Comparison of ENCODE assay signal across 8 cellular contexts in genomic region chr12:25958254-25959068, GRCh38. TPM values are rescaled to one million over a fixed set of nuclear protein-coding genes. Genes with fewer than 3 reads are reported as not detected.
A peak's percentile ranks its signal among the peaks of the same experiment; 100 is the strongest.
DNase-seq lines count a peak whose midpoint lies in the region; ATAC-seq and TF ChIP-seq lines count a peak whose summit lies in the region.

RASSF8 (plus strand) TSS chr12:25958682; CDS start chr12:26055344, 96,662 bp downstream.

- ATAC-seq in GM18502 (IDR thresholded peaks at IDR 0.05; ENCODE audit: poor library complexity, unreplicated experiment) (peak; percentile 86), HG02884 (IDR thresholded peaks at IDR 0.05; ENCODE audit: unreplicated experiment) (peak; percentile 77), foreskin keratinocyte (peak; percentile 83)
- peak; percentile 43 to 49 for ATAC-seq in naive thymus-derived CD8-positive, alpha-beta T cell

- peaks cover 66% of the 10 kb centered on the region for H3K27me3 Mint-ChIP-seq in activated T-helper 1 cell treated with anti-CD3 and anti-CD28 coated beads, Interleukin-12 subunit alpha, Interleukin-12 subunit beta, Interleukin-2, Interleukin-4 antibody, amounts not matched to agents 30 ng/mL and 10 ng/mL and 1 ng/mL, durations not matched to agents 14 hours and 24 hours and 36 hours (ENCODE audit: insufficient read depth)
- H3K27me3 Mint-ChIP-seq in naive thymus-derived CD8-positive, alpha-beta T cell = peaks cover 32 to 73% (median 48%) of the 10 kb centered on the region in 5 donors

- H3K27me3 ChIP-seq in foreskin keratinocyte = no peaks in the 10 kb centered on the region

- DNase-seq in AG10803 (ENCODE audit: low read depth) (peak; percentile 76), NCI-H2196 (lab: John Stamatoyannopoulos, UW; ENCODE audit: unreplicated experiment) (peak; percentile 89), foreskin keratinocyte (peak in 1 of 2 donors; percentile 26), activated gamma-delta T cell (lab: John Stamatoyannopoulos, UW) (no peak)
- peak; percentile 1 for DNase-seq in activated T-helper 1 cell treated with anti-CD3 and anti-CD28 coated beads, Interleukin-12 subunit alpha, Interleukin-12 subunit beta, Interleukin-2, Interleukin-4 antibody, amounts not matched to agents 30 ng/mL and 10 ng/mL and 1 ng/mL, durations not matched to agents 14 hours and 24 hours and 36 hours (ENCODE audit: low spot score)
- peak in 2 of 10 donors; percentile 6 to 27 for DNase-seq in naive thymus-derived CD8-positive, alpha-beta T cell

- no peaks in the 10 kb centered on the region for H3K9me3 Mint-ChIP-seq in activated T-helper 1 cell treated with anti-CD3 and anti-CD28 coated beads, Interleukin-12 subunit alpha, Interleukin-12 subunit beta, Interleukin-2, Interleukin-4 antibody, amounts not matched to agents 30 ng/mL and 10 ng/mL and 1 ng/mL, durations not matched to agents 14 hours and 24 hours and 36 hours
- peaks cover 0 to 3% (median 0%) of the 10 kb centered on the region in 9 donors for H3K9me3 Mint-ChIP-seq in naive thymus-derived CD8-positive, alpha-beta T cell

- POLR2A ChIA-PET in naive thymus-derived CD8-positive, alpha-beta T cell (lab: Charles Lee) = no interaction called here

- TF ChIP-seq CTCF in AG10803 (conservative IDR thresholded peaks at IDR 0.05; ENCODE audit: low read length) (no peak), foreskin keratinocyte (conservative IDR thresholded peaks at IDR 0.05) (no peak)

- peak within 1 kb of the TSS; percentile 76 for H3K4me3 ChIP-seq in AG10803 (ENCODE audit: low read length)

- peak within 1 kb of the TSS; percentile 81 for H3K4me3 Mint-ChIP-seq in activated T-helper 1 cell treated with anti-CD3 and anti-CD28 coated beads, Interleukin-12 subunit alpha, Interleukin-12 subunit beta, Interleukin-2, Interleukin-4 antibody, amounts not matched to agents 30 ng/mL and 10 ng/mL and 1 ng/mL, durations not matched to agents 14 hours and 24 hours and 36 hours
- peak within 1 kb of the TSS; percentile 75 to 92 (median 82) for H3K4me3 Mint-ChIP-seq in naive thymus-derived CD8-positive, alpha-beta T cell

- intact Hi-C loops in activated T-helper 1 cell treated with anti-CD3 and anti-CD28 coated beads, Interleukin-12 subunit alpha, Interleukin-12 subunit beta, Interleukin-2, Interleukin-4 antibody, amounts not matched to agents 30 ng/mL and 10 ng/mL and 1 ng/mL, durations not matched to agents 14 hours and 24 hours and 36 hours (cut with micrococcal nuclease) = loop anchor here (5.0 kb wide), 1 partner anchor 164 kb away; no protein-coding TSS in a partner anchor

- peak within 1 kb of the TSS; percentile 56 for H3K27ac Mint-ChIP-seq in activated T-helper 1 cell treated with anti-CD3 and anti-CD28 coated beads, Interleukin-12 subunit alpha, Interleukin-12 subunit beta, Interleukin-2, Interleukin-4 antibody, amounts not matched to agents 30 ng/mL and 10 ng/mL and 1 ng/mL, durations not matched to agents 14 hours and 24 hours and 36 hours
- peak within 1 kb of the TSS in 3 of 10 donors; percentile 23 to 91 (median 27) for H3K27ac Mint-ChIP-seq in naive thymus-derived CD8-positive, alpha-beta T cell

- H3K4me1 Mint-ChIP-seq in activated T-helper 1 cell treated with anti-CD3 and anti-CD28 coated beads, Interleukin-12 subunit alpha, Interleukin-12 subunit beta, Interleukin-2, Interleukin-4 antibody, amounts not matched to agents 30 ng/mL and 10 ng/mL and 1 ng/mL, durations not matched to agents 14 hours and 24 hours and 36 hours (ENCODE audit: low read depth) = peaks cover 13% of the 10 kb centered on the region
- peaks cover 2 to 23% (median 16%) of the 10 kb centered on the region in 4 donors for H3K4me1 Mint-ChIP-seq in naive thymus-derived CD8-positive, alpha-beta T cell

- peak within 1 kb of the TSS; percentile 88 for H3K27ac ChIP-seq in foreskin keratinocyte

- H3K36me3 Mint-ChIP-seq in activated T-helper 1 cell treated with anti-CD3 and anti-CD28 coated beads, Interleukin-12 subunit alpha, Interleukin-12 subunit beta, Interleukin-2, Interleukin-4 antibody, amounts not matched to agents 30 ng/mL and 10 ng/mL and 1 ng/mL, durations not matched to agents 14 hours and 24 hours and 36 hours (ENCODE audit: low read depth) = no peaks in the 10 kb centered on the region
- H3K36me3 Mint-ChIP-seq in naive thymus-derived CD8-positive, alpha-beta T cell = no peaks in the 10 kb centered on the region

- H3K4me1 ChIP-seq in foreskin keratinocyte = peaks cover 15% of the 10 kb centered on the region

RNA-seq across cellular contexts. Expression of gene RASSF8, which starts in this region (rescaled TPM):
- total RNA-seq in activated T-helper 1 cell treated with anti-CD3 and anti-CD28 coated beads, Interleukin-12 subunit alpha, Interleukin-12 subunit beta, Interleukin-2, Interleukin-4 antibody, amounts not matched to agents 30 ng/mL and 10 ng/mL and 1 ng/mL, durations not matched to agents 14 hours and 24 hours and 36 hours = 0.12 and 0.13 TPM in 2 replicates
- total RNA-seq in foreskin keratinocyte = 15.6 and 17.1 TPM in 2 replicates
- 2.2 and 2.5 TPM in 2 replicates for polyA plus RNA-seq in foreskin keratinocyte
- total RNA-seq in naive thymus-derived CD8-positive, alpha-beta T cell = not detected
- not detected for polyA plus RNA-seq in naive thymus-derived CD8-positive, alpha-beta T cell

Comparison
In these comparisons a context has a peak if more than half of its experiments do, and no peak if none do; other contexts are left out.
1. RNA of gene RASSF8 (total RNA-seq): 15.6 to 17.1 TPM in foreskin keratinocyte; not detected in naive thymus-derived CD8-positive, alpha-beta T cell and 0.12 to 0.13 TPM in activated T-helper 1 cell treated with anti-CD3 and anti-CD28 coated beads, Interleukin-12 subunit alpha, Interleukin-12 subunit beta, Interleukin-2, Interleukin-4 antibody, amounts not matched to agents 30 ng/mL and 10 ng/mL and 1 ng/mL, durations not matched to agents 14 hours and 24 hours and 36 hours; every median in the first group is over 10 times any median in the second.
2. Peak in DNase-seq in activated T-helper 1 cell treated with anti-CD3 and anti-CD28 coated beads, Interleukin-12 subunit alpha, Interleukin-12 subunit beta, Interleukin-2, Interleukin-4 antibody, amounts not matched to agents 30 ng/mL and 10 ng/mL and 1 ng/mL, durations not matched to agents 14 hours and 24 hours and 36 hours; RNA of the gene not detected or under 1 TPM.
3. Peak in ATAC-seq in naive thymus-derived CD8-positive, alpha-beta T cell; RNA of the gene not detected or under 1 TPM.
4. Peak in every context shown above with its lines, with median percentiles within 50 percentile points of each other: ATAC-seq.